Comparison of ENCODE assay signal across 1 cellular context in genomic region chr12:94590428-94590827, GRCh38.
TF ChIP-seq lines count a peak whose summit lies in the region.

No MANE protein-coding gene starts in this region.

TF ChIP-seq in H1, 55 proteins besides CTCF, POLR2A, EP300 and RAD21:
- TF ChIP-seq KDM5A (IDR thresholded peaks at IDR 0.05; ENCODE audit: low read length) (no peak), SRF (IDR thresholded peaks at IDR 0.05; ENCODE audit: low read depth, low read length) (no peak), TAF7 (optimal IDR thresholded peaks at IDR 0.05; ENCODE audit: borderline replicate concordance, low read depth, low read length) (no peak), FOSL1 (IDR thresholded peaks at IDR 0.05; ENCODE audit: insufficient read depth, low read depth, low read length) (no peak), TCF12 (IDR thresholded peaks at IDR 0.05; ENCODE audit: low read depth, low read length) (0 out of 2 replicates have a peak, but pooled peaks have one; percentile 9), NANOG (IDR thresholded peaks at IDR 0.05; ENCODE audit: insufficient read depth, low read depth, low read length, poor library complexity, severe bottlenecking) (peak; percentile 81), RBBP5 (IDR thresholded peaks at IDR 0.05; ENCODE audit: borderline replicate concordance, low read depth, low read length) (no peak), RFX5 (IDR thresholded peaks at IDR 0.05; ENCODE audit: borderline replicate concordance, low read depth, low read length) (no peak), TEAD4 (IDR thresholded peaks at IDR 0.05; ENCODE audit: low read depth, low read length) (no peak), HDAC2 (IDR thresholded peaks at IDR 0.05; ENCODE audit: borderline replicate concordance in 1 of 2, low read depth in 2 of 2, low read length in 2 of 2) (peak; percentile 33 to 79; a peak in 1 of 4 replicates)
- TF ChIP-seq, protein P1, sequence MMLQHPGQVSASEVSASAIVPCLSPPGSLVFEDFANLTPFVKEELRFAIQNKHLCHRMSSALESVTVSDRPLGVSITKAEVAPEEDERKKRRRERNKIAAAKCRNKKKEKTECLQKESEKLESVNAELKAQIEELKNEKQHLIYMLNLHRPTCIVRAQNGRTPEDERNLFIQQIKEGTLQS (IDR thresholded peaks at IDR 0.05; ENCODE audit: insufficient read depth, low read depth, low read length): no peak
- TF ChIP-seq, protein P2, sequence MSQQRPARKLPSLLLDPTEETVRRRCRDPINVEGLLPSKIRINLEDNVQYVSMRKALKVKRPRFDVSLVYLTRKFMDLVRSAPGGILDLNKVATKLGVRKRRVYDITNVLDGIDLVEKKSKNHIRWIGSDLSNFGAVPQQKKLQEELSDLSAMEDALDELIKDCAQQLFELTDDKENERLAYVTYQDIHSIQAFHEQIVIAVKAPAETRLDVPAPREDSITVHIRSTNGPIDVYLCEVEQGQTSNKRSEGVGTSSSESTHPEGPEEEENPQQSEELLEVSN (IDR thresholded peaks at IDR 0.05): 0 out of 2 replicates have a peak, but pooled peaks have one; percentile 11
